26 cellular contexts compared by ENCODE assay signal in genomic region chr12:19837543-19837942, GRCh38.
"Had no signal": no experiment of that assay in that cellular context is flagged by ENCODE, and none has a peak within 500 bp of the region (broad histone marks: within the 10 kb centered on the region; RNA-seq: fewer than 3 reads in every experiment).

No MANE protein-coding gene starts in this region.

- H3K4me3 ChIP-seq: lower lobe of right lung, pancreas, prostate gland, right lobe of liver, smooth muscle cell, transverse colon, upper lobe of left lung, vagina had no signal

- H3K9me3 ChIP-seq: lower lobe of right lung, pancreas, prostate gland, right lobe of liver, transverse colon, upper lobe of left lung, vagina had no signal

- DNase-seq: hypothalamus; immature natural killer cell; kidney; left colon; lower lobe of right lung; mammary epithelial cell; mesenchymal stem cell; naive thymus-derived CD8-positive, alpha-beta T cell; nucleus accumbens; pancreas; posterior cingulate gyrus; retina; right lobe of liver; stimulated activated CD4-positive, alpha-beta T cell treated with anti-CD3 and anti-CD28 coated beads, Interleukin-1b, Interleukin-23, amount 100 ng/mL, for 48 hours; stimulated activated CD4-positive, alpha-beta T cell treated with anti-CD3 and anti-CD28 coated beads, Interleukin-2, amount 100 ng/mL, for 48 hours; stimulated activated CD4-positive, alpha-beta T cell treated with anti-CD3 and anti-CD28 coated beads, Interleukin-4, amount 100 ng/mL, for 4 hours; stimulated activated CD8-positive, alpha-beta memory T cell treated with anti-CD3 and anti-CD28 coated beads, Interleukin-4, amount 100 ng/mL, for 48 hours; stimulated activated naive CD4-positive, alpha-beta T cell treated with Interleukin-2 at 50 U/mL for 16 hours; stimulated activated naive CD8-positive, alpha-beta T cell treated with anti-CD3 and anti-CD28 coated beads, Interleukin-15, amount 100 ng/mL, for 72 hours; substantia nigra; transverse colon; upper lobe of left lung had no signal

- H3K27me3 ChIP-seq: pancreas, right lobe of liver, transverse colon, upper lobe of left lung, vagina had no signal

- ATAC-seq: left colon; lower lobe of right lung; naive thymus-derived CD8-positive, alpha-beta T cell; pancreas; stimulated activated memory B cell treated with anti-CD40 and anti-IgM and Interleukin-4, amounts not matched to agents 10 μg/mL and 1 μg/mL and 100 μg/mL, for 72 hours; stimulated activated naive CD8-positive, alpha-beta T cell treated with anti-CD3 and anti-CD28 coated beads, Interleukin-15, amount 100 ng/mL, for 72 hours had no signal

- H3K4me1 ChIP-seq: lower lobe of right lung, pancreas, prostate gland, right lobe of liver, transverse colon, upper lobe of left lung, vagina had no signal

- H3K27ac ChIP-seq: lower lobe of right lung, pancreas, prostate gland, right lobe of liver, transverse colon, upper lobe of left lung, vagina had no signal

- H3K36me3 ChIP-seq: lower lobe of right lung, pancreas, prostate gland, right lobe of liver, transverse colon, upper lobe of left lung, vagina had no signal
